29 cellular contexts compared by ENCODE assay signal in the genomic region with DNA sequence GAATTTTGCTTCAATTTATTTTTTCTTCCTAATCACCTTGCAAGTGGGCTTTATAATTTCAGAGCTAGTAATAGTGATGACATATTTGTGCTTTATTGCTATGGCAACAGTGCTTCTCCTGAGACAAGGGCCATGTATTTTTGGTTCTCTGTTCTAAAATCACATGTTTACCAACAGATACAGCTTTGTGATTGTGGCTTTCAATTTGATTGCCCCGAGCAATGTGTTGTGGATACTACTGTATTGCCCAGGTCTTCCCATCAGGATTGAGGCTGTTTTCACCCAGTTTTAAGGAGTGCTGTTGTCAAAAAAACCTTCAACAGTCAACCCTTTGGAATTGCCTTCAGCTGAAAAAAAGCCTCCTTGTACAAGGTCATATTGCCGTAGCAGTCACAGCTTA.
"Had no signal": no experiment of that assay in that cellular context is flagged by ENCODE, and none has a peak within 500 bp of the region (broad histone marks: within the 10 kb centered on the region; RNA-seq: fewer than 3 reads in every experiment).

No MANE protein-coding gene starts in this region.

- DNase-seq: activated B cell treated with CpG ODN at 0.5 μM for 24 hours; activated CD4-positive, alpha-beta memory T cell treated with anti-CD3 and anti-CD28 coated beads for 36 hours; activated CD4-positive, alpha-beta T cell treated with anti-CD3 and anti-CD28 coated beads for 4 hours; activated CD4-positive, alpha-beta T cell treated with anti-CD3 and anti-CD28 coated beads, Interleukin-2, amount 10 ng/mL, durations not matched to agents 24 days and 14 days; activated CD4-positive, alpha-beta T cell treated with anti-CD3 and anti-CD28 coated beads, Interleukin-2, amount 50 U/mL, for 1 hour; activated CD4-positive, alpha-beta T cell treated with anti-CD3 and anti-CD28 coated beads, Interleukin-2, amount 50 U/mL, for 4 hours; activated CD4-positive, CD25-positive, alpha-beta regulatory T cell treated with anti-CD3 and anti-CD28 coated beads, Interleukin-2, amount 50 U/mL, for 72 hours; activated CD8-positive, alpha-beta memory T cell treated with anti-CD3 and anti-CD28 coated beads, Interleukin-2, amount 50 U/mL, for 4 hours; activated CD8-positive, alpha-beta T cell treated with anti-CD3 and anti-CD28 coated beads for 36 hours; activated effector memory CD4-positive, alpha-beta T cell treated with anti-CD3 and anti-CD28 coated beads, Interleukin-2, amount 50 U/mL, for 16 hours; activated gamma-delta T cell treated with Interleukin-2 at 50 U/mL for 16 hours; activated naive CD4-positive, alpha-beta T cell; activated naive CD4-positive, alpha-beta T cell treated with anti-CD3 and anti-CD28 coated beads for 36 hours; activated naive CD4-positive, alpha-beta T cell treated with anti-CD3 and anti-CD28 coated beads, Interleukin-2, amount 50 U/mL, for 16 hours; activated naive CD8-positive, alpha-beta T cell treated with anti-CD3 and anti-CD28 coated beads for 36 hours; activated T-cell treated with anti-CD3 and anti-CD28 coated beads for 4 hours; activated T-cell treated with anti-CD3 and anti-CD28 coated beads, Interleukin-2, amount 50 U/mL, for 1 hour; activated T-cell treated with anti-CD3 and anti-CD28 coated beads, Interleukin-2, amount 50 U/mL, for 4 hours; activated T-cell treated with anti-CD3 and anti-CD28 coated beads, Interleukin-2, amount 50 U/mL, for 72 hours; adrenal gland; amniotic stem cell; aorta; body of pancreas; brain microvascular endothelial cell; central memory CD4-positive, alpha-beta T cell; T-helper 2 cell; T-helper 9 cell had no signal

- ATAC-seq: activated CD8-positive, alpha-beta T cell treated with anti-CD3 and anti-CD28 coated beads for 36 hours; activated naive CD4-positive, alpha-beta T cell treated with anti-CD3 and anti-CD28 coated beads, Interleukin-2, amount 50 U/mL, for 72 hours; activated T-cell treated with anti-CD3 and anti-CD28 coated beads, Interleukin-2, amount 50 U/mL, for 4 hours; activated T-cell treated with anti-CD3 and anti-CD28 coated beads, Interleukin-2, amount 50 U/mL, for 72 hours; activated T-helper 17 cell treated with anti-CD3 and anti-CD28 coated beads, Interleukin-2, amount 50 U/mL, for 72 hours; body of pancreas had no signal
